8 cellular contexts compared by ENCODE assay signal in the genomic region with DNA sequence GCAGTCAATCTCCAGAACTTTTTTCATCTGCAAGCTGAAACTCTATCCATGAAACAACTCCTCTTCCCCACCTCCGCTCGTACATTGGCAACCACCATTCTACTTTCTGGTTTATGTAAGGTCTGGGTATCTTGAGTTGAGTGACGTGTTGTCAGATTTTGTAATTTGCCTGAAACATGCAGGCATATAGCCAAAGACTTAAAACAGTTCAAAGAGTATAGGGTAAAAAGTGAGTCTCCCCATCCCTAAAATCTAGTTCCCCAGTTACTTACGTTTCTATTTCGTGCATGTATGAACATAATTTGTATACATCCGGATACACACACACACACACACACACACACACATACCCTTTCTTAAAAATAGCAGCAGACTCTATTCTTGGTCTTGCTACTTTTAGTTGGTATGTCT. TPM values are rescaled to one million over a fixed set of nuclear protein-coding genes. Genes with fewer than 3 reads are reported as not detected.
A peak's percentile ranks its signal among the peaks of the same experiment; 100 is the strongest.
DNase-seq lines count a peak whose midpoint lies in the region; ATAC-seq and TF ChIP-seq lines count a peak whose summit lies in the region.

No MANE protein-coding gene starts in this region.

- H3K27ac ChIP-seq in SJSA1 = peak overlapping the region; percentile 81; the same call in 1 of the 2 replicates

- H3K9me3 Mint-ChIP-seq in activated T-cell treated with anti-CD3 and anti-CD28 coated beads, Interleukin-2, amount 50 U/mL, for 72 hours = no peaks in the 10 kb centered on the region
- H3K9me3 Mint-ChIP-seq in endothelial cell (ENCODE audit: unreplicated experiment) = no peaks in the 10 kb centered on the region
- H3K9me3 Mint-ChIP-seq in nephron progenitor cell = peaks cover 28% of the 10 kb centered on the region

- H3K27me3 Mint-ChIP-seq in activated T-cell treated with anti-CD3 and anti-CD28 coated beads, Interleukin-2, amount 50 U/mL, for 72 hours (ENCODE audit: low read depth) = no peaks in the 10 kb centered on the region
- H3K27me3 Mint-ChIP-seq in endothelial cell (ENCODE audit: unreplicated experiment) = peaks cover 2% of the 10 kb centered on the region
- no peaks in the 10 kb centered on the region for H3K27me3 Mint-ChIP-seq in nephron progenitor cell (ENCODE audit: low read depth, poor library complexity)

- no peaks in the 10 kb centered on the region for H3K27me3 ChIP-seq in SJSA1 (replicated peaks)

- peak overlapping the region; percentile 70 for H3K4me3 ChIP-seq in SJSA1

- peak overlapping the region; percentile 98 for H3K27ac Mint-ChIP-seq in activated T-cell treated with anti-CD3 and anti-CD28 coated beads, Interleukin-2, amount 50 U/mL, for 72 hours
- H3K27ac Mint-ChIP-seq in endothelial cell (ENCODE audit: unreplicated experiment) (peak overlapping the region; percentile 53), nephron progenitor cell (peak overlapping the region; percentile 97)

- peaks cover 67% of the 10 kb centered on the region for H3K4me1 Mint-ChIP-seq in activated T-cell treated with anti-CD3 and anti-CD28 coated beads, Interleukin-2, amount 50 U/mL, for 72 hours (ENCODE audit: low read depth)
- H3K4me1 Mint-ChIP-seq in endothelial cell (ENCODE audit: unreplicated experiment) = peaks cover 26% of the 10 kb centered on the region
- peaks cover 64% of the 10 kb centered on the region for H3K4me1 Mint-ChIP-seq in nephron progenitor cell

- peaks cover 22% of the 10 kb centered on the region for H3K4me1 ChIP-seq in SJSA1 (replicated peaks)

- no peaks in the 10 kb centered on the region for H3K9me3 ChIP-seq in SJSA1 (replicated peaks)

- peak overlapping the region; percentile 99 to 100 for H3K4me3 Mint-ChIP-seq in activated T-cell treated with anti-CD3 and anti-CD28 coated beads, Interleukin-2, amount 50 U/mL, for 72 hours
- H3K4me3 Mint-ChIP-seq in endothelial cell (ENCODE audit: unreplicated experiment) (peak overlapping the region; percentile 95), nephron progenitor cell (peak overlapping the region; percentile 96)

- no peak for TF ChIP-seq CTCF in endothelial cell (IDR thresholded peaks at IDR 0.05; ENCODE audit: unreplicated experiment)
- no peak for TF ChIP-seq CTCF in nephron progenitor cell (IDR thresholded peaks at IDR 0.05)

- H3K36me3 ChIP-seq in SJSA1 = peaks cover 9% of the 10 kb centered on the region

- ATAC-seq in activated T-cell treated with anti-CD3 and anti-CD28 coated beads, Interleukin-2, amount 50 U/mL, for 72 hours (replicated peaks in 1 of 2) = no peak
- no peak for ATAC-seq in GM19324 (IDR thresholded peaks at IDR 0.05; ENCODE audit: low FRiP score, unreplicated experiment)

- DNase-seq in activated T-cell treated with anti-CD3 and anti-CD28 coated beads, Interleukin-2, amount 50 U/mL, for 72 hours = no peak
- DNase-seq in activated T-cell treated with anti-CD3 and anti-CD28 coated beads, Interleukin-2, amount 50 U/mL, for 48 hours = no peak
- no peak for DNase-seq in SJSA1 (ENCODE audit: low read depth in 1 of 2, low spot score in 2 of 2)
- DNase-seq in endothelial cell (ENCODE audit: low spot score) = no peak
- DNase-seq in nephron progenitor cell = no peak
- no peak for DNase-seq in NCI-H2029 treated with DMSO at 0.1 percent for 48 hours (lab: John Stamatoyannopoulos, UW)
- no peak for DNase-seq in NCI-H526 treated with DMSO at 0.1 percent for 48 hours (lab: John Stamatoyannopoulos, UW)

- peaks cover 3 to 6% of the 10 kb centered on the region in 2 donors for H3K36me3 Mint-ChIP-seq in activated T-cell treated with anti-CD3 and anti-CD28 coated beads, Interleukin-2, amount 50 U/mL, for 72 hours (ENCODE audit: insufficient read depth in 2 of 2)
- H3K36me3 Mint-ChIP-seq in endothelial cell (ENCODE audit: low read depth, unreplicated experiment) = peaks cover 4% of the 10 kb centered on the region
- peaks cover 35% of the 10 kb centered on the region for H3K36me3 Mint-ChIP-seq in nephron progenitor cell (ENCODE audit: low read depth)

RNA-seq across cellular contexts. Expression of a gene that starts 0.9 kb away (rescaled TPM):
- 10 to 100 TPM; 27.3 to 33.1 TPM for total RNA-seq in activated T-cell treated with anti-CD3 and anti-CD28 coated beads, Interleukin-2, amount 50 U/mL, for 72 hours
- 26.3 and 37.4 TPM in 2 replicates for total RNA-seq in SJSA1 (2014; rRNA removed; shearing (Covaris generic))
- 7.9 TPM for total RNA-seq in endothelial cell (ENCODE audit: unreplicated experiment)

RNA-seq across cellular contexts. Expression of a gene that starts 47.4 kb away (rescaled TPM):
- total RNA-seq in activated T-cell treated with anti-CD3 and anti-CD28 coated beads, Interleukin-2, amount 50 U/mL, for 72 hours = 100 to 1,000 TPM; 125 to 138 TPM
- total RNA-seq in SJSA1 (2014; rRNA removed; shearing (Covaris generic)) = 54.1 and 90.3 TPM in 2 replicates
- total RNA-seq in endothelial cell (ENCODE audit: unreplicated experiment) = 94.0 TPM
